ENCODE assay signal across 1 cellular context in genomic region chr1:35044406-35044805, GRCh38.
TF ChIP-seq lines count a peak whose summit lies in the region.

No MANE protein-coding gene starts in this region.

TF ChIP-seq in endothelial cell of umbilical vein, 7 proteins besides CTCF, POLR2A, EP300 and RAD21:
- TF ChIP-seq EZH2 (IDR thresholded peaks at IDR 0.05; ENCODE audit: borderline replicate concordance, low read depth, low read length, severe bottlenecking) = no peak
- no peak for TF ChIP-seq POLR2AphosphoS5 (IDR thresholded peaks at IDR 0.05; ENCODE audit: insufficient read depth, low read depth, low read length)
- no peak for TF ChIP-seq GATA2 (IDR thresholded peaks at IDR 0.05; ENCODE audit: insufficient read depth, insufficient read length, low read depth, low read length)
- TF ChIP-seq FOS (IDR thresholded peaks at IDR 0.05; ENCODE audit: borderline replicate concordance, insufficient read depth, low read length) = no peak
- TF ChIP-seq JUN (IDR thresholded peaks at IDR 0.05; ENCODE audit: borderline replicate concordance, insufficient read depth, insufficient read length, low read depth) = no peak
- TF ChIP-seq MYC (IDR thresholded peaks at IDR 0.05; ENCODE audit: low read depth, low read length) = no peak
- TF ChIP-seq MAX (IDR thresholded peaks at IDR 0.05; ENCODE audit: insufficient read depth, insufficient read length) = no peak
